16 cellular contexts compared by ENCODE assay signal in the genomic region with DNA sequence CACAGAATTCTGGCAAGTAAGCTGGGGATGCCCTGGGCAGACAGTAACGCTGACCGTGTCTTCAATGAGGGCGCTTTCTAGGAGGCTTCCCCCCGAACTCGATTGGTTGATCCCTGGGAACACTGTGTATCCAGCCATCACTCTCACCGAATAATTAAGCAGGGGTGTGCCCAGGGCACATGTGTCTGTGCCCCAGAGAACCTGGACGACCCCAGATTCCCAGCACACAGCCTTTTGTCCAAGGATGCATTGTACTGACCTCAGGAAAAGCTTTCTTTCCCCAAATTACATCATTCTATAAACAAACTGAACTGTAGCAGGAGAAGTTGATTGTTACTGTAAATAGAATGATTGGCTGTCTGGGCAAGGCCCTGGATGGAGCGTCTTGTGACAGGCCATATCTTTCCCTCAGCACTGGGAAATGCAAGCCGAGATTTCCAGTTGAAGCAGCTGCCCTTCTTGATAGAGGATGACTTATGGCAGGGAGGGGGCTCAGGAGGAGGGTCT. TPM values are rescaled to one million over a fixed set of nuclear protein-coding genes. Genes with fewer than 3 reads are reported as not detected.
A peak's percentile ranks its signal among the peaks of the same experiment; 100 is the strongest.
DNase-seq lines count a peak whose midpoint lies in the region; ATAC-seq and TF ChIP-seq lines count a peak whose summit lies in the region.
"Had no signal": no experiment of that assay in that cellular context is flagged by ENCODE, and none has a peak within 500 bp of the region (broad histone marks: within the 10 kb centered on the region; RNA-seq: fewer than 3 reads in every experiment).

No MANE protein-coding gene starts in this region.

- H3K9me3 ChIP-seq in heart left ventricle (no peaks in the 10 kb centered on the region), ovary (no peaks in the 10 kb centered on the region)
- H3K9me3 ChIP-seq: HAP-1, right lobe of liver had no signal

- TF ChIP-seq POLR2A in heart left ventricle (IDR thresholded peaks at IDR 0.05): no peak
- TF ChIP-seq POLR2A in ovary (IDR thresholded peaks at IDR 0.05): no peak

- H3K4me3 ChIP-seq in heart left ventricle (no peak overlapping the region), ovary (no peak overlapping the region)
- H3K4me3 ChIP-seq: HAP-1, right lobe of liver had no signal

- 24 to 41% (median 33%) methylated on average over 4 to 9 of the region's 9 CpGs for WGBS in heart left ventricle, 4 donors
- 55 to 70% (median 66%) methylated on average over 9 of the region's 9 CpGs for WGBS in ovary, 3 donors

- H3K27me3 ChIP-seq in heart left ventricle (no peaks in the 10 kb centered on the region), ovary (no peaks in the 10 kb centered on the region)
- H3K27me3 ChIP-seq: right lobe of liver had no signal

- H3K27ac ChIP-seq in heart left ventricle: peak overlapping the region; percentile 17 to 97 (median 80)
- H3K27ac ChIP-seq in ovary: peak overlapping the region; percentile 48 to 76

- H3K4me1 ChIP-seq in heart left ventricle (peaks cover 6 to 87% (median 72%) of the 10 kb centered on the region in 12 donors), ovary (ENCODE audit: insufficient read depth) (peaks cover 41% of the 10 kb centered on the region)

- intact Hi-C loops in Right ventricle myocardium inferior (cut with DNase I) (no loop called here), cardiac septum (cut with DNase I) (no loop called here), heart left ventricle (cut with DNase I) (no loop called here), ovary (cut with DNase I) (no loop called here)

- TF ChIP-seq CTCF in heart left ventricle (IDR thresholded peaks at IDR 0.05) (no peak), ovary (IDR thresholded peaks at IDR 0.05) (no peak)

- peak; percentile 25 for DNase-seq in Right ventricle myocardium inferior (ENCODE audit: missing footprints)
- DNase-seq in cardiac septum (ENCODE audit: low spot score): no peak
- DNase-seq in heart left ventricle: peak in 1 of 5 donors; percentile 27
- DNase-seq in ovary: peak in 3 of 5 donors; percentile 14 to 33 (median 23)
- DNase-seq in occipital lobe (lab: John Stamatoyannopoulos, UW): no peak
- DNase-seq in HuH-7.5 (ENCODE audit: low spot score): no peak
- DNase-seq: activated CD8-positive, alpha-beta memory T cell treated with anti-CD3 and anti-CD28 coated beads, Interleukin-2, amount 10 ng/mL, durations not matched to agents 7 days and 5 days; CD8-positive, alpha-beta T cell; NCI-H2107; NK-92 treated with Interleukin-12 subunit alpha and Interleukin-12 subunit beta, amount 100 ng/mL, for 24 hours; stimulated activated naive CD4-positive, alpha-beta T cell had no signal

- TF ChIP-seq EP300 in ovary (IDR thresholded peaks at IDR 0.05): no peak

- H3K36me3 ChIP-seq in heart left ventricle (peaks cover 0 to 87% (median 58%) of the 10 kb centered on the region in 9 donors), ovary (no peaks in the 10 kb centered on the region)
- H3K36me3 ChIP-seq: HAP-1 had no signal

- peak; percentile 6 for ATAC-seq in Right ventricle myocardium inferior
- ATAC-seq in heart left ventricle: peak in 3 of 4 donors; percentile 3 to 41 (median 8)
- ATAC-seq in HG03175 (IDR thresholded peaks at IDR 0.05; ENCODE audit: unreplicated experiment): no peak
- no peak for ATAC-seq in GM19351 (IDR thresholded peaks at IDR 0.05; ENCODE audit: unreplicated experiment)
- ATAC-seq: activated CD8-positive, alpha-beta memory T cell treated with anti-CD3 and anti-CD28 coated beads, Interleukin-2, amount 10 ng/mL, durations not matched to agents 7 days and 5 days; activated naive CD4-positive, alpha-beta T cell treated with anti-CD3 and anti-CD28 coated beads, Interleukin-2, amount 50 U/mL, for 72 hours; CD8-positive, alpha-beta T cell; right lobe of liver had no signal

RNA-seq across cellular contexts. Expression of a gene that starts 6.6 kb away (rescaled TPM):
- total RNA-seq in Right ventricle myocardium inferior: 33.0 TPM
- 45.5 TPM for total RNA-seq in cardiac septum
- total RNA-seq in heart left ventricle: 10 to 100 TPM; 11.0 to 76.5 (median 22.7) TPM
- polyA plus RNA-seq in heart left ventricle: 10 to 100 TPM; 19.1 to 37.9 TPM
- 100 to 1,000 TPM in 5 of 7 donors, 10 to 100 TPM in 2; 35.6 to 511 (median 174) TPM for total RNA-seq in ovary
- 100 to 1,000 TPM in 1 of 2 donors, 10 to 100 TPM in 1; 56.7 to 603 TPM for polyA plus RNA-seq in ovary
- 3.1 TPM for total RNA-seq in occipital lobe
- total RNA-seq: CD8-positive, alpha-beta T cell had no signal

RNA-seq across cellular contexts. Expression of a gene that starts 15.5 kb away (rescaled TPM):
- total RNA-seq in Right ventricle myocardium inferior: 13.7 TPM
- total RNA-seq in cardiac septum: 14.9 TPM
- total RNA-seq in heart left ventricle: 10 to 100 TPM; 12.7 to 16.8 (median 14.6) TPM
- 10 to 100 TPM; 12.6 to 17.5 TPM for polyA plus RNA-seq in heart left ventricle
- 10 to 100 TPM; 19.4 to 38.0 (median 28.6) TPM for total RNA-seq in ovary
- polyA plus RNA-seq in ovary: 10 to 100 TPM; 25.5 to 27.4 TPM
- total RNA-seq in occipital lobe: 48.8 TPM

RNA-seq across cellular contexts. Expression of a gene that starts 25.6 kb away (rescaled TPM):
- 91.5 TPM for total RNA-seq in Right ventricle myocardium inferior
- total RNA-seq in cardiac septum: 47.5 TPM
- total RNA-seq in heart left ventricle: 100 to 1,000 TPM in 4 of 9 donors, 10 to 100 TPM in 5; 64.4 to 125 (median 89.5) TPM
- polyA plus RNA-seq in heart left ventricle: 10 to 100 TPM; 48.3 to 66.2 TPM
- total RNA-seq in ovary: 10 to 100 TPM in 3 of 7 donors, 1 to 10 TPM in 4; 4.8 to 21.9 (median 7.3) TPM
- 1 to 10 TPM; 8.1 to 9.7 TPM for polyA plus RNA-seq in ovary
- 7.2 TPM for total RNA-seq in occipital lobe

Comparison
In these comparisons a context has a peak if more than half of its experiments do, and no peak if none do; other contexts are left out.
1. DNase-seq: peak in Right ventricle myocardium inferior (single experiment) and ovary (3 of 5); none in cardiac septum (single experiment), occipital lobe (single experiment) and HuH-7.5 (single experiment).
2. ATAC-seq: peak in Right ventricle myocardium inferior (single experiment) and heart left ventricle (3 of 4); none in HG03175 (single experiment) and GM19351 (single experiment).